18 cellular contexts compared by ENCODE assay signal in genomic region chr10:28315140-28315539, GRCh38. TPM values are rescaled to one million over a fixed set of nuclear protein-coding genes. Genes with fewer than 3 reads are reported as not detected.
A peak's percentile ranks its signal among the peaks of the same experiment; 100 is the strongest.
DNase-seq lines count a peak whose midpoint lies in the region; ATAC-seq, FAIRE-seq and TF ChIP-seq lines count a peak whose summit lies in the region.
"Had no signal": no experiment of that assay in that cellular context is flagged by ENCODE, and none has a peak within 500 bp of the region (broad histone marks: within the 10 kb centered on the region; RNA-seq: fewer than 3 reads in every experiment).

No MANE protein-coding gene starts in this region.

- H3K9me3 ChIP-seq in HepG2 (ENCODE audit: low read length) (no peaks in the 10 kb centered on the region), right lobe of liver (no peaks in the 10 kb centered on the region)

- H3K36me3 Mint-ChIP-seq in central memory CD8-positive, alpha-beta T cell (ENCODE audit: insufficient read depth): peaks cover 10% of the 10 kb centered on the region
- no peaks in the 10 kb centered on the region for H3K36me3 Mint-ChIP-seq in stimulated activated effector memory CD8-positive, alpha-beta T cell treated with anti-CD3 and anti-CD28 coated beads, Interleukin-12 subunit alpha, Interleukin-12 subunit beta, amount 100 ng/mL, for 72 hours

- no peaks in the 10 kb centered on the region for H3K27me3 Mint-ChIP-seq in central memory CD8-positive, alpha-beta T cell
- H3K27me3 Mint-ChIP-seq: CD4-positive, alpha-beta memory T cell had no signal

- DNase-seq in HepG2 (ENCODE audit: low spot score) (no peak), right lobe of liver (no peak), cortex of kidney (lab: John Stamatoyannopoulos, UW) (no peak), D721Med (ENCODE audit: insufficient read length, low spot score) (no peak)
- DNase-seq in central memory CD8-positive, alpha-beta T cell (ENCODE audit: low spot score in 2 of 2): no peak
- DNase-seq in stimulated activated effector memory CD8-positive, alpha-beta T cell treated with anti-CD3 and anti-CD28 coated beads, Interleukin-12 subunit alpha, Interleukin-12 subunit beta, amount 100 ng/mL, for 72 hours (ENCODE audit: low spot score in 2 of 2): no peak
- DNase-seq: C1 segment of cervical spinal cord; Calu3; CD4-positive, alpha-beta memory T cell; COR-L47; DMS153; DND-41; GM23248; H9; HFFc6 had no signal

- ATAC-seq in HepG2 (no peak), right lobe of liver (no peak)
- no peak for ATAC-seq in central memory CD8-positive, alpha-beta T cell (replicated peaks; ENCODE audit: extremely low read depth, poor library complexity, severe bottlenecking)
- no peak for ATAC-seq in stimulated activated effector memory CD8-positive, alpha-beta T cell treated with anti-CD3 and anti-CD28 coated beads, Interleukin-12 subunit alpha, Interleukin-12 subunit beta, amount 100 ng/mL, for 72 hours
- ATAC-seq: HCT116 had no signal

- no peak overlapping the region for H3K9ac ChIP-seq in HepG2 (ENCODE audit: insufficient read depth, low read depth, low read length)
- H3K9ac ChIP-seq: GM23248 had no signal

- in situ Hi-C loops in HepG2 (cut with HindIII; ENCODE audit: extremely low pct_ligation_motif_present, low pct_unique_long_range_greater_than_20kb): no loop called here

- FAIRE-seq in HepG2 (lab: Jason Lieb, UNC) (no peak), D721Med (lab: Jason Lieb, UNC) (no peak)
- FAIRE-seq: G401.6, GM12892 had no signal

- H3K27ac Mint-ChIP-seq in central memory CD8-positive, alpha-beta T cell (ENCODE audit: low read depth): peak overlapping the region; percentile 52
- H3K27ac Mint-ChIP-seq in stimulated activated effector memory CD8-positive, alpha-beta T cell treated with anti-CD3 and anti-CD28 coated beads, Interleukin-12 subunit alpha, Interleukin-12 subunit beta, amount 100 ng/mL, for 72 hours: peak overlapping the region; percentile 63
- H3K27ac Mint-ChIP-seq: H9, HFFc6 had no signal

- CTCF ChIA-PET in HepG2 (lab: Yijun Ruan, JAX; ENCODE audit: low intra/inter-chr PET ratio, low total read pairs): no interaction called here

- H3K4me1 ChIP-seq in HepG2 (ENCODE audit: insufficient read depth, low read length) (no peaks in the 10 kb centered on the region), right lobe of liver (no peaks in the 10 kb centered on the region)

- H4K20me1 ChIP-seq in HepG2 (ENCODE audit: insufficient read depth, low read length): no peaks in the 10 kb centered on the region

- POLR2A ChIA-PET in HepG2 (lab: Yijun Ruan, JAX): interaction anchor here (4.2 kb wide), 1 partner anchor 13 kb away, joined by 19 read pairs; the partner anchor contains the start of gene MPP7

- TF ChIP-seq RAD21 in HepG2 (CRISPR knock-in tag; IDR thresholded peaks at IDR 0.05): no peak

- 54% methylated on average over 4 of the region's 4 CpGs for WGBS in HepG2 (ENCODE audit: low lambda C conversion rate)
- 54% methylated on average over 4 of the region's 4 CpGs for WGBS in right lobe of liver (ENCODE audit: insufficient coverage, low coverage, low lambda C conversion rate, missing lambda C conversion rate)

- H3K36me3 ChIP-seq in HepG2 (replicated peaks in 1 of 2; ENCODE audit: control insufficient read depth in 1 of 2, insufficient read depth in 2 of 2, low read length in 2 of 2) (no peaks in the 10 kb centered on the region), right lobe of liver (no peaks in the 10 kb centered on the region)

- no peak overlapping the region for H3K27ac ChIP-seq in HepG2 (ENCODE audit: extremely low read length, insufficient read depth, low read length)
- H3K27ac ChIP-seq in right lobe of liver: no peak overlapping the region
- H3K27ac ChIP-seq: GM23248 had no signal

- intact Hi-C loops in HepG2 (cut with micrococcal nuclease; ENCODE audit: unreplicated experiment) (no loop called here), right lobe of liver (cut with DNase I) (no loop called here)

- peaks cover 0 to 8% of the 10 kb centered on the region in 2 experiments; a peak in 1 of 5 replicates for H3K27me3 ChIP-seq in HepG2 (ENCODE audit: control insufficient read depth in 1 of 2, insufficient read depth in 2 of 2, low read length in 2 of 2)
- no peaks in the 10 kb centered on the region for H3K27me3 ChIP-seq in right lobe of liver

- TF ChIP-seq POLR2A in HepG2 (IDR thresholded peaks at IDR 0.05; ENCODE audit: insufficient read depth in 1 of 2, low read depth in 2 of 2, low read length in 2 of 2) (no peak), right lobe of liver (IDR thresholded peaks at IDR 0.05) (no peak)

- TF ChIP-seq EP300 in HepG2 (IDR thresholded peaks at IDR 0.05; ENCODE audit: low read depth in 2 of 2, low read length in 2 of 2): no peak
- no peak for TF ChIP-seq EP300 in HepG2 (CRISPR knock-in tag; IDR thresholded peaks at IDR 0.05; ENCODE audit: borderline replicate concordance)

- no peak overlapping the region for H2AFZ ChIP-seq in HepG2 (ENCODE audit: low read length)
- H2AFZ ChIP-seq: GM23248 had no signal

- H3K4me2 ChIP-seq in HepG2 (ENCODE audit: low read depth, low read length): no peak overlapping the region

- H3K9me3 Mint-ChIP-seq in central memory CD8-positive, alpha-beta T cell: no peaks in the 10 kb centered on the region
- peaks cover 3% of the 10 kb centered on the region for H3K9me3 Mint-ChIP-seq in stimulated activated effector memory CD8-positive, alpha-beta T cell treated with anti-CD3 and anti-CD28 coated beads, Interleukin-12 subunit alpha, Interleukin-12 subunit beta, amount 100 ng/mL, for 72 hours

- no peak overlapping the region for H3K4me3 ChIP-seq in HepG2 (replicated peaks in 1 of 3; ENCODE audit: insufficient read depth in 1 of 3, low read depth in 2 of 3, low read length in 3 of 3)
- H3K4me3 ChIP-seq in right lobe of liver: no peak overlapping the region
- H3K4me3 ChIP-seq: GM23248 had no signal

- TF ChIP-seq CTCF in HepG2 (CRISPR knock-in tag; IDR thresholded peaks at IDR 0.05) (no peak), right lobe of liver (IDR thresholded peaks at IDR 0.05) (no peak), D721Med (IDR thresholded peaks at IDR 0.05; ENCODE audit: insufficient read depth, missing control alignments) (no peak)

- H3K4me1 Mint-ChIP-seq in central memory CD8-positive, alpha-beta T cell: peaks cover 21% of the 10 kb centered on the region
- peaks cover 19% of the 10 kb centered on the region for H3K4me1 Mint-ChIP-seq in stimulated activated effector memory CD8-positive, alpha-beta T cell treated with anti-CD3 and anti-CD28 coated beads, Interleukin-12 subunit alpha, Interleukin-12 subunit beta, amount 100 ng/mL, for 72 hours

- no peaks in the 10 kb centered on the region for H3K79me2 ChIP-seq in HepG2 (ENCODE audit: insufficient read depth, low read length)

- no peak overlapping the region for H3K4me3 Mint-ChIP-seq in central memory CD8-positive, alpha-beta T cell
- no peak overlapping the region for H3K4me3 Mint-ChIP-seq in stimulated activated effector memory CD8-positive, alpha-beta T cell treated with anti-CD3 and anti-CD28 coated beads, Interleukin-12 subunit alpha, Interleukin-12 subunit beta, amount 100 ng/mL, for 72 hours
- H3K4me3 Mint-ChIP-seq: CD4-positive, alpha-beta memory T cell; H9; HFFc6 had no signal

- BruUV-seq in HepG2 (replicated peaks; lab: Mats Ljungman, UMichigan): no TSS peak

TF ChIP-seq in HepG2, 621 proteins besides CTCF, POLR2A, EP300 and RAD21:
- TF ChIP-seq ZNF451 (CRISPR knock-in tag; IDR thresholded peaks at IDR 0.05) (no peak), PCBP2 (optimal IDR thresholded peaks at IDR 0.05; ENCODE audit: low read depth, low read length, poor library complexity, severe bottlenecking) (peak; percentile 65), HNRNPK (IDR thresholded peaks at IDR 0.05; ENCODE audit: low read depth, low read length, poor library complexity, severe bottlenecking) (peak; percentile 29)

RNA-seq across cellular contexts. Expression of gene MPP7, which starts 12.3 kb away (rescaled TPM):
- 16.4 and 23.8 TPM in 2 replicates for total RNA-seq in HepG2 (2016; rRNA removed; fragmentation: Illumina TruSeq; extraction: Trizol)
- total RNA-seq in HepG2 (2016; cell fraction: cytosol; rRNA removed; fragmentation: Illumina TruSeq; extraction: Trizol; ENCODE audit: low read depth): 4.7 and 4.9 TPM in 2 replicates
- 15.7 and 24.1 TPM in 2 replicates for total RNA-seq in HepG2 (2016; cell fraction: insoluble cytoplasmic fraction; rRNA removed; fragmentation: Illumina TruSeq; extraction: Trizol)
- 13.2 and 13.5 TPM in 2 replicates for total RNA-seq in HepG2 (2016; cell fraction: membrane; rRNA removed; fragmentation: Illumina TruSeq; extraction: Trizol)
- 13.9 and 16.9 TPM in 2 replicates for total RNA-seq in HepG2 (2016; cell fraction: nucleus; rRNA removed; fragmentation: Illumina TruSeq; extraction: Trizol)
- 6.8 and 7.0 TPM in 2 replicates for polyA plus RNA-seq in HepG2 (2011; rRNA removed)
- polyA plus RNA-seq in HepG2 (2011; cell fraction: cytosol; rRNA removed): 4.1 and 4.3 TPM in 2 replicates
- polyA plus RNA-seq in HepG2 (2011; cell fraction: nucleus; rRNA removed): 3.2 and 3.9 TPM in 2 replicates
- 4.3 and 5.3 TPM in 2 replicates for polyA plus RNA-seq in HepG2 (2012)
- 1.6 and 1.8 TPM in 2 replicates for polyA plus RNA-seq in HepG2 (2016; cell fraction: cytosol; fragmentation: Illumina TruSeq; extraction: Trizol; ENCODE audit: low read depth)
- 14.2 and 15.0 TPM in 2 replicates for polyA plus RNA-seq in HepG2 (2016; cell fraction: insoluble cytoplasmic fraction; fragmentation: Illumina TruSeq; extraction: Trizol; ENCODE audit: low read depth)
- 4.8 and 5.4 TPM in 2 replicates for polyA plus RNA-seq in HepG2 (2016; cell fraction: membrane; fragmentation: Illumina TruSeq; extraction: Trizol; ENCODE audit: low read depth)
- 8.0 and 8.2 TPM in 2 replicates for polyA plus RNA-seq in HepG2 (2016; cell fraction: nucleus; fragmentation: Illumina TruSeq; extraction: Trizol; ENCODE audit: insufficient read depth, low read depth)
- 10.8 and 31.2 TPM in 2 replicates for polyA minus RNA-seq in HepG2 (2011; rRNA and poly(A)+ RNA removed; ENCODE audit: low replicate concordance)
- 12.3 and 12.6 TPM in 2 replicates for polyA minus RNA-seq in HepG2 (2011; cell fraction: cytosol; rRNA and poly(A)+ RNA removed)
- 17.6 and 21.8 TPM in 2 replicates for polyA minus RNA-seq in HepG2 (2011; cell fraction: nucleus; rRNA and poly(A)+ RNA removed)
- total RNA-seq in right lobe of liver: 1 to 10 TPM; 1.9 to 4.2 (median 2.2) TPM
